In genomic region chr3:41986566-41986965, GRCh38 we compare ENCODE assay signal across 28 cellular contexts.
"Had no signal": no experiment of that assay in that cellular context is flagged by ENCODE, and none has a peak within 500 bp of the region (broad histone marks: within the 10 kb centered on the region; RNA-seq: fewer than 3 reads in every experiment).

No MANE protein-coding gene starts in this region.

- H3K27ac ChIP-seq: adrenal gland, body of pancreas, epithelial cell of prostate, esophagus squamous epithelium, gastroesophageal sphincter, heart right ventricle had no signal

- H3K4me1 ChIP-seq: adrenal gland, body of pancreas, esophagus squamous epithelium, gastroesophageal sphincter, heart right ventricle had no signal

- ATAC-seq: activated CD4-positive, alpha-beta T cell treated with anti-CD3 and anti-CD28 coated beads for 36 hours; activated CD8-positive, alpha-beta memory T cell treated with anti-CD3 and anti-CD28 coated beads, Interleukin-2, amount 10 ng/mL, durations not matched to agents 7 days and 5 days; activated CD8-positive, alpha-beta T cell treated with anti-CD3 and anti-CD28 coated beads, Interleukin-2, amount 10 ng/mL, durations not matched to agents 7 days and 5 days; activated naive CD8-positive, alpha-beta T cell treated with anti-CD3 and anti-CD28 coated beads, Interleukin-2, amount 50 U/mL, for 24 hours; body of pancreas; effector memory CD8-positive, alpha-beta T cell; gastroesophageal sphincter; heart right ventricle had no signal

- H3K27me3 ChIP-seq: adrenal gland, body of pancreas, esophagus squamous epithelium, gastroesophageal sphincter, heart right ventricle had no signal

- H3K36me3 ChIP-seq: adrenal gland, esophagus squamous epithelium, gastroesophageal sphincter, heart right ventricle had no signal

- H3K4me3 ChIP-seq: adrenal gland, body of pancreas, esophagus squamous epithelium, gastroesophageal sphincter, heart right ventricle had no signal

- H3K9me3 ChIP-seq: adrenal gland, body of pancreas, esophagus squamous epithelium, gastroesophageal sphincter, heart right ventricle had no signal

- DNase-seq: activated CD4-positive, alpha-beta memory T cell treated with anti-CD3 and anti-CD28 coated beads for 36 hours; activated CD4-positive, alpha-beta T cell treated with anti-CD3 and anti-CD28 coated beads for 36 hours; activated CD4-positive, alpha-beta T cell treated with anti-CD3 and anti-CD28 coated beads, Interleukin-2, amount 10 ng/mL, durations not matched to agents 24 days and 14 days; activated CD4-positive, CD25-positive, alpha-beta regulatory T cell; activated CD4-positive, CD25-positive, alpha-beta regulatory T cell treated with anti-CD3 and anti-CD28 coated beads, Interleukin-2, amount 50 U/mL, for 72 hours; activated CD8-positive, alpha-beta memory T cell treated with anti-CD3 and anti-CD28 coated beads, Interleukin-2, amount 10 ng/mL, durations not matched to agents 7 days and 5 days; activated CD8-positive, alpha-beta memory T cell treated with anti-CD3 and anti-CD28 coated beads, Interleukin-2, amount 50 U/mL, for 4 hours; activated CD8-positive, alpha-beta T cell treated with anti-CD3 and anti-CD28 coated beads, Interleukin-2, amount 10 ng/mL, durations not matched to agents 7 days and 5 days; activated effector memory CD4-positive, alpha-beta T cell treated with anti-CD3 and anti-CD28 coated beads, Interleukin-2, amount 50 U/mL, for 16 hours; activated naive CD4-positive, alpha-beta T cell treated with anti-CD3 and anti-CD28 coated beads for 36 hours; activated naive CD8-positive, alpha-beta T cell treated with anti-CD3 and anti-CD28 coated beads for 36 hours; activated naive CD8-positive, alpha-beta T cell treated with anti-CD3 and anti-CD28 coated beads, Interleukin-2, amount 50 U/mL, for 24 hours; activated T-cell treated with anti-CD3 and anti-CD28 coated beads, Interleukin-2, amount 50 U/mL, for 1 hour; activated T-cell treated with anti-CD3 and anti-CD28 coated beads, Interleukin-2, amount 50 U/mL, for 48 hours; adrenal gland; amygdala; aorta; body of pancreas; cortex of kidney; dermis blood vessel endothelial cell; effector CD4-positive, alpha-beta T cell; effector memory CD8-positive, alpha-beta T cell; esophagus squamous epithelium; foreskin melanocyte; heart right ventricle; T-helper 2 cell had no signal
